7 cellular contexts compared by ENCODE assay signal in the genomic region with DNA sequence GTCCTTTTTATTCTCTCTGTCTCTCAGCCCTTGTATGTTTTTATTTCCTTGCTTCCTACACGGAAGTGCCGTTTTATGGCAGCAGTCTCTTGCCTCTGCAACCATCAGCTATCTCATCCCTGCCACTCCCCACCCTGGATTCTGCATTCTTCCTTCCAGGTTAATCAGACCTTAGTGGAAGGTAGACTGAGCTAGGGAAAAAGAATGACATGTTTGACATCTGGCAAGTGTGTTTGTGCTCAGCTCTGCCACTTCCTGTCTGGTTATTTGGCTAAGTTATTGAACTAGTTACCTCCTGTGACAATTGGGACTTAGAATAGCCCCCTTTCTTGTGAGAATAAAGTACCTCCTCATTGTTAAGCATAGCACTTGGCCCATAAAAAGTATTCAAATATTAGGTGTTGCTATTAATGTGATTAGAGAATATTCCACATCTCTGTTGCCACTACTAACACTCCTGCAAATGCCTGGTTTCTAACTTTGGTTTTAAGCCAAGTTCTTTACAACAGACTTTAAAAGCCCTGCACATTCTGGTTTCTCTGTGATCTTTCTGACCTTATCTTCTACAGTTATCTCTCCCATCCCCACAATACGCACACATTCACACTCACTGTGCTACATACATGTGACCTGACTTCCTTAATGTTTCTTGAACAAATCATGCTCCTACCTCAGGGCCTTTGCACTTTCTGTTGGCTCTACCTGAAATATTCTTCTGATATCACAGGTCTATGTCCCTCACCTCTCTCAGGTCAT. TPM values are rescaled to one million over a fixed set of nuclear protein-coding genes. Genes with fewer than 3 reads are reported as not detected.
DNase-seq lines count a peak whose midpoint lies in the region; ATAC-seq, FAIRE-seq and TF ChIP-seq lines count a peak whose summit lies in the region.

No MANE protein-coding gene starts in this region.

- no peaks in the 10 kb centered on the region for H3K9me2 ChIP-seq in PC-3 (replicated peaks; ENCODE audit: low read length)

- FAIRE-seq in GM19239 (lab: Jason Lieb, UNC): no peak

- ATAC-seq in GM19025 (IDR thresholded peaks at IDR 0.05; ENCODE audit: low read depth, unreplicated experiment): peak; percentile 34
- ATAC-seq in HG02798 (IDR thresholded peaks at IDR 0.05; ENCODE audit: poor library complexity, unreplicated experiment): peak; percentile 51
- ATAC-seq in activated CD8-positive, alpha-beta T cell treated with anti-CD3 and anti-CD28 coated beads for 36 hours: peak; percentile 57
- peak; percentile 44 to 58 for ATAC-seq in naive B cell (ENCODE audit: low read depth in 2 of 2)
- ATAC-seq in PC-3: no peak; the same call in 1 of the 2 replicates

- H3K27me3 Mint-ChIP-seq in activated CD8-positive, alpha-beta T cell treated with anti-CD3 and anti-CD28 coated beads for 36 hours: no peaks in the 10 kb centered on the region
- no peaks in the 10 kb centered on the region for H3K27me3 Mint-ChIP-seq in naive B cell

- peak overlapping the region; percentile 99 for H3K27ac Mint-ChIP-seq in activated CD8-positive, alpha-beta T cell treated with anti-CD3 and anti-CD28 coated beads for 36 hours
- peak overlapping the region; percentile 83 to 99 (median 94) for H3K27ac Mint-ChIP-seq in naive B cell

- H4K20me1 ChIP-seq in PC-3 (ENCODE audit: low read length): no peaks in the 10 kb centered on the region

- no peaks in the 10 kb centered on the region for H3K79me2 ChIP-seq in PC-3 (ENCODE audit: low read length)

- no TSS peak for BruUV-seq in PC-3 (replicated peaks; lab: Mats Ljungman, UMichigan)

- H3K4me1 ChIP-seq in PC-3 (ENCODE audit: insufficient read depth, low read length): no peaks in the 10 kb centered on the region

- no peaks in the 10 kb centered on the region for H3K36me3 ChIP-seq in PC-3 (ENCODE audit: low read depth, low read length)

- H3K9me3 ChIP-seq in PC-3 (ENCODE audit: low read length): no peaks in the 10 kb centered on the region

- no peak overlapping the region for H3K9ac ChIP-seq in PC-3 (ENCODE audit: low read length)

- no peaks in the 10 kb centered on the region for H3K27me3 ChIP-seq in PC-3 (ENCODE audit: low read length)

- no peak overlapping the region for H3K27ac ChIP-seq in PC-3 (ENCODE audit: low read length)

- no peak overlapping the region for H3K4me2 ChIP-seq in PC-3 (ENCODE audit: low read length)

- TF ChIP-seq CTCF in activated CD8-positive, alpha-beta T cell treated with anti-CD3 and anti-CD28 coated beads for 36 hours (IDR thresholded peaks at IDR 0.05): no peak
- no peak for TF ChIP-seq CTCF in PC-3 (conservative IDR thresholded peaks at IDR 0.05; ENCODE audit: low read depth, low read length)

- no peak overlapping the region for H3K4me3 ChIP-seq in PC-3 (ENCODE audit: low read length)

- H3K36me3 Mint-ChIP-seq in activated CD8-positive, alpha-beta T cell treated with anti-CD3 and anti-CD28 coated beads for 36 hours (ENCODE audit: low read depth): no peaks in the 10 kb centered on the region
- H3K36me3 Mint-ChIP-seq in naive B cell: no peaks in the 10 kb centered on the region

- H3K4me3 Mint-ChIP-seq in activated CD8-positive, alpha-beta T cell treated with anti-CD3 and anti-CD28 coated beads for 36 hours: peak overlapping the region; percentile 76
- peak overlapping the region; percentile 80 to 94 (median 87) for H3K4me3 Mint-ChIP-seq in naive B cell

- CTCF ChIA-PET in activated CD8-positive, alpha-beta T cell treated with anti-CD3 and anti-CD28 coated beads for 36 hours (lab: Charles Lee): interaction anchor here (0.7 to 9.1 kb wide), 18 partner anchors 8 to 315 kb away, joined by 3 to 69 read pairs (median 6); partner anchors contain the start of gene MAPRE2
- CTCF ChIA-PET in PC-3 (lab: Charles Lee): no interaction called here

- POLR2A ChIA-PET in activated CD8-positive, alpha-beta T cell treated with anti-CD3 and anti-CD28 coated beads for 36 hours (lab: Charles Lee): interaction anchor here (0.7 to 2.5 kb wide), 6 partner anchors 8 to 30 kb away, joined by 3 to 27 read pairs (median 5); partner anchors contain the start of gene MAPRE2
- POLR2A ChIA-PET in PC-3 (lab: Charles Lee; ENCODE audit: unreplicated experiment): no interaction called here

- H3F3A ChIP-seq in PC-3 (ENCODE audit: low read length, unreplicated experiment): no peaks in the 10 kb centered on the region

- DNase-seq in activated CD8-positive, alpha-beta T cell treated with anti-CD3 and anti-CD28 coated beads for 36 hours: no peak
- DNase-seq in naive B cell: no peak
- DNase-seq in PC-3: no peak
- no peak for DNase-seq in NCI-H2081 treated with DMSO at 0.1 percent for 48 hours (lab: John Stamatoyannopoulos, UW)
- DNase-seq in GM19239 (ENCODE audit: insufficient read length, low spot score): no peak

- H3K9me3 Mint-ChIP-seq in activated CD8-positive, alpha-beta T cell treated with anti-CD3 and anti-CD28 coated beads for 36 hours: no peaks in the 10 kb centered on the region
- peaks cover 0 to under 1% (median 0%) of the 10 kb centered on the region in 7 donors for H3K9me3 Mint-ChIP-seq in naive B cell

- peaks cover 61% of the 10 kb centered on the region for H3K4me1 Mint-ChIP-seq in activated CD8-positive, alpha-beta T cell treated with anti-CD3 and anti-CD28 coated beads for 36 hours (ENCODE audit: low read depth)
- peaks cover 25 to 49% (median 31%) of the 10 kb centered on the region in 3 donors for H3K4me1 Mint-ChIP-seq in naive B cell

- intact Hi-C loops in activated CD8-positive, alpha-beta T cell treated with anti-CD3 and anti-CD28 coated beads for 36 hours (cut with micrococcal nuclease): no loop called here
- intact Hi-C loops in PC-3 (cut with micrococcal nuclease): no loop called here

- no peak overlapping the region for H2AFZ ChIP-seq in PC-3 (ENCODE audit: low read length)

RNA-seq across cellular contexts. Expression of gene MAPRE2, which starts 10.8 kb away (rescaled TPM):
- total RNA-seq in activated CD8-positive, alpha-beta T cell treated with anti-CD3 and anti-CD28 coated beads for 36 hours: 10 to 100 TPM; 70.7 to 72.7 TPM
- 100 to 1,000 TPM in 5 of 6 donors, 10 to 100 TPM in 1; 99.3 to 132 (median 105) TPM for polyA plus RNA-seq in naive B cell (ENCODE audit: low read depth in 6 of 6)
- 2.8 and 2.9 TPM in 2 replicates for total RNA-seq in PC-3 (2014; rRNA removed)

Comparison
In these comparisons a context has a peak if more than half of its experiments do, and no peak if none do; other contexts are left out.
1. RNA of gene MAPRE2, which starts 10.8 kb away (total RNA-seq): 70.7 to 72.7 TPM in activated CD8-positive, alpha-beta T cell treated with anti-CD3 and anti-CD28 coated beads for 36 hours; 2.8 to 2.9 TPM in PC-3; every median in the first group is over 10 times any median in the second.